Comparison of ENCODE assay signal across 2 cellular contexts in the genomic region with DNA sequence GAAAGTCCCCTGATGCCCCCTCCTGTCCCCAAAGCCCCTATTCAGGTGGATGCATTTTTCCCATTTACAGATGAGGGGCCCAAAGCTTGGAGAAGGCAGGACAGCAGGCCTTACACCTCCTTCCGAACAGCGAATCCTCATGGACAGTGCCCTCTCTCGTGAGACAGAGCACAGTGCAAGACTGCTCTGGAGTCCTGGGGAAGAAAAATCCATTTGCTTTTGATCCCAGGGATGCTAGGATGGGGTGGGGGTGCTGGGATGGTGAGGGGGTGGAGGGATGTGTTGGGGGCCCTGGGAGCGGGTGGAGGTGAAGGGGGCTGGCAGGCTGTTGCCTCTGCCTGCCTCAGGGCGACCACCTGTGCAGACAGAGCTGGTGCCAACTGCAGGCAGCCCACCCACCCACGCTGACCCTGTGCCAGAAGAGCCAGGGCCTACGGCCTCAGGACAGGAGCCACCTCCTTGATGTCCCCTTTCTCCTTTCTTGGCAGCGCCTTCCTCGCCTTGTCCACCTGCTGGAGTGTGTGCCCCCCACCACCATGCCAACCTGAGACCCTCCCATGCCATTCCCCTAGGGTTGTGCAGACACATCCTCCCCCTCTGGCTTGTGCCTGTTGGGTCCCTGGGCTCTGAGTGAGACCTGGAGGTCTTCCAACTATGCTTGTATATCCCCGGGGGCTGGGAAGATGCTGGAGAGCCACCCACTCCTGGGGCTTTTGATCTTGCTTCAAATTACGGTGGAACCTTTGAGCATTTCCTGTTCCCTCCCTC.
TF ChIP-seq lines count a peak whose summit lies in the region.

No MANE protein-coding gene starts in this region.

TF ChIP-seq in SK-N-SH treated with all-trans-retinoic acid at 6 μM for 48 hours, 23 proteins besides CTCF, POLR2A, EP300 and RAD21:
- TF ChIP-seq ZFP3 (CRISPR knock-in tag; IDR thresholded peaks at IDR 0.05) (no peak), BACH2 (CRISPR knock-in tag; IDR thresholded peaks at IDR 0.05; ENCODE audit: borderline replicate concordance) (no peak), ZNF8 (CRISPR knock-in tag; IDR thresholded peaks at IDR 0.05) (no peak), SNAI2 (CRISPR knock-in tag; IDR thresholded peaks at IDR 0.05) (no peak), ZNF565 (CRISPR knock-in tag; conservative IDR thresholded peaks at IDR 0.05; ENCODE audit: low read depth) (no peak), ESRRG (CRISPR knock-in tag; IDR thresholded peaks at IDR 0.05) (no peak)
- TF ChIP-seq, protein P1, sequence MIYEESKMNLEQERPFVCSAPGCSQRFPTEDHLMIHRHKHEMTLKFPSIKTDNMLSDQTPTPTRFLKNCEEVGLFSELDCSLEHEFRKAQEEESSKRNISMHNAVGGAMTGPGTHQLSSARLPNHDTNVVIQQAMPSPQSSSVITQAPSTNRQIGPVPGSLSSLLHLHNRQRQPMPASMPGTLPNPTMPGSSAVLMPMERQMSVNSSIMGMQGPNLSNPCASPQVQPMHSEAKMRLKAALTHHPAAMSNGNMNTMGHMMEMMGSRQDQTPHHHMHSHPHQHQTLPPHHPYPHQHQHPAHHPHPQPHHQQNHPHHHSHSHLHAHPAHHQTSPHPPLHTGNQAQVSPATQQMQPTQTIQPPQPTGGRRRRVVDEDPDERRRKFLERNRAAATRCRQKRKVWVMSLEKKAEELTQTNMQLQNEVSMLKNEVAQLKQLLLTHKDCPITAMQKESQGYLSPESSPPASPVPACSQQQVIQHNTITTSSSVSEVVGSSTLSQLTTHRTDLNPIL (CRISPR knock-in tag; IDR thresholded peaks at IDR 0.05; ENCODE audit: low read depth) = no peak

TF ChIP-seq in SK-N-SH, 30 proteins besides CTCF, POLR2A, EP300 and RAD21:
- TF ChIP-seq ELF1 (IDR thresholded peaks at IDR 0.05) (no peak), YY1 (IDR thresholded peaks at IDR 0.05; ENCODE audit: low read depth) (no peak), POLR2AphosphoS5 (IDR thresholded peaks at IDR 0.05; ENCODE audit: low read depth, low read length) (no peak), EZH2phosphoT487 (IDR thresholded peaks at IDR 0.05; ENCODE audit: borderline replicate concordance, low read depth) (no peak), NFIC (IDR thresholded peaks at IDR 0.05; ENCODE audit: borderline replicate concordance) (no peak), RXRA (IDR thresholded peaks at IDR 0.05; ENCODE audit: borderline replicate concordance, low read depth) (no peak), TAF1 (IDR thresholded peaks at IDR 0.05; ENCODE audit: borderline replicate concordance, low read depth, low read length) (no peak), TCF12 (IDR thresholded peaks at IDR 0.05) (no peak), RFX5 (IDR thresholded peaks at IDR 0.05; ENCODE audit: low read length) (no peak), JUND (IDR thresholded peaks at IDR 0.05) (no peak), TEAD4 (IDR thresholded peaks at IDR 0.05; ENCODE audit: borderline replicate concordance, insufficient read depth) (no peak), CHD2 (IDR thresholded peaks at IDR 0.05; ENCODE audit: low read length, partially characterized antibody) (no peak)
- TF ChIP-seq, protein P2, sequence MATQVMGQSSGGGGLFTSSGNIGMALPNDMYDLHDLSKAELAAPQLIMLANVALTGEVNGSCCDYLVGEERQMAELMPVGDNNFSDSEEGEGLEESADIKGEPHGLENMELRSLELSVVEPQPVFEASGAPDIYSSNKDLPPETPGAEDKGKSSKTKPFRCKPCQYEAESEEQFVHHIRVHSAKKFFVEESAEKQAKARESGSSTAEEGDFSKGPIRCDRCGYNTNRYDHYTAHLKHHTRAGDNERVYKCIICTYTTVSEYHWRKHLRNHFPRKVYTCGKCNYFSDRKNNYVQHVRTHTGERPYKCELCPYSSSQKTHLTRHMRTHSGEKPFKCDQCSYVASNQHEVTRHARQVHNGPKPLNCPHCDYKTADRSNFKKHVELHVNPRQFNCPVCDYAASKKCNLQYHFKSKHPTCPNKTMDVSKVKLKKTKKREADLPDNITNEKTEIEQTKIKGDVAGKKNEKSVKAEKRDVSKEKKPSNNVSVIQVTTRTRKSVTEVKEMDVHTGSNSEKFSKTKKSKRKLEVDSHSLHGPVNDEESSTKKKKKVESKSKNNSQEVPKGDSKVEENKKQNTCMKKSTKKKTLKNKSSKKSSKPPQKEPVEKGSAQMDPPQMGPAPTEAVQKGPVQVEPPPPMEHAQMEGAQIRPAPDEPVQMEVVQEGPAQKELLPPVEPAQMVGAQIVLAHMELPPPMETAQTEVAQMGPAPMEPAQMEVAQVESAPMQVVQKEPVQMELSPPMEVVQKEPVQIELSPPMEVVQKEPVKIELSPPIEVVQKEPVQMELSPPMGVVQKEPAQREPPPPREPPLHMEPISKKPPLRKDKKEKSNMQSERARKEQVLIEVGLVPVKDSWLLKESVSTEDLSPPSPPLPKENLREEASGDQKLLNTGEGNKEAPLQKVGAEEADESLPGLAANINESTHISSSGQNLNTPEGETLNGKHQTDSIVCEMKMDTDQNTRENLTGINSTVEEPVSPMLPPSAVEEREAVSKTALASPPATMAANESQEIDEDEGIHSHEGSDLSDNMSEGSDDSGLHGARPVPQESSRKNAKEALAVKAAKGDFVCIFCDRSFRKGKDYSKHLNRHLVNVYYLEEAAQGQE (IDR thresholded peaks at IDR 0.05; ENCODE audit: low read depth, low read length) = no peak
- TF ChIP-seq, protein P3, sequence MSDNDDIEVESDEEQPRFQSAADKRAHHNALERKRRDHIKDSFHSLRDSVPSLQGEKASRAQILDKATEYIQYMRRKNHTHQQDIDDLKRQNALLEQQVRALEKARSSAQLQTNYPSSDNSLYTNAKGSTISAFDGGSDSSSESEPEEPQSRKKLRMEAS (IDR thresholded peaks at IDR 0.05; ENCODE audit: low read depth) = no peak
- TF ChIP-seq, protein P4, sequence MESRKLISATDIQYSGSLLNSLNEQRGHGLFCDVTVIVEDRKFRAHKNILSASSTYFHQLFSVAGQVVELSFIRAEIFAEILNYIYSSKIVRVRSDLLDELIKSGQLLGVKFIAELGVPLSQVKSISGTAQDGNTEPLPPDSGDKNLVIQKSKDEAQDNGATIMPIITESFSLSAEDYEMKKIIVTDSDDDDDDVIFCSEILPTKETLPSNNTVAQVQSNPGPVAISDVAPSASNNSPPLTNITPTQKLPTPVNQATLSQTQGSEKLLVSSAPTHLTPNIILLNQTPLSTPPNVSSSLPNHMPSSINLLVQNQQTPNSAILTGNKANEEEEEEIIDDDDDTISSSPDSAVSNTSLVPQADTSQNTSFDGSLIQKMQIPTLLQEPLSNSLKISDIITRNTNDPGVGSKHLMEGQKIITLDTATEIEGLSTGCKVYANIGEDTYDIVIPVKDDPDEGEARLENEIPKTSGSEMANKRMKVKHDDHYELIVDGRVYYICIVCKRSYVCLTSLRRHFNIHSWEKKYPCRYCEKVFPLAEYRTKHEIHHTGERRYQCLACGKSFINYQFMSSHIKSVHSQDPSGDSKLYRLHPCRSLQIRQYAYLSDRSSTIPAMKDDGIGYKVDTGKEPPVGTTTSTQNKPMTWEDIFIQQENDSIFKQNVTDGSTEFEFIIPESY (IDR thresholded peaks at IDR 0.05; ENCODE audit: borderline replicate concordance, low read depth) = no peak
- TF ChIP-seq, protein P5, sequence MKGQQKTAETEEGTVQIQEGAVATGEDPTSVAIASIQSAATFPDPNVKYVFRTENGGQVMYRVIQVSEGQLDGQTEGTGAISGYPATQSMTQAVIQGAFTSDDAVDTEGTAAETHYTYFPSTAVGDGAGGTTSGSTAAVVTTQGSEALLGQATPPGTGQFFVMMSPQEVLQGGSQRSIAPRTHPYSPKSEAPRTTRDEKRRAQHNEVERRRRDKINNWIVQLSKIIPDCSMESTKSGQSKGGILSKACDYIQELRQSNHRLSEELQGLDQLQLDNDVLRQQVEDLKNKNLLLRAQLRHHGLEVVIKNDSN (IDR thresholded peaks at IDR 0.05; ENCODE audit: borderline replicate concordance, low read depth) = no peak
- TF ChIP-seq, protein P6, sequence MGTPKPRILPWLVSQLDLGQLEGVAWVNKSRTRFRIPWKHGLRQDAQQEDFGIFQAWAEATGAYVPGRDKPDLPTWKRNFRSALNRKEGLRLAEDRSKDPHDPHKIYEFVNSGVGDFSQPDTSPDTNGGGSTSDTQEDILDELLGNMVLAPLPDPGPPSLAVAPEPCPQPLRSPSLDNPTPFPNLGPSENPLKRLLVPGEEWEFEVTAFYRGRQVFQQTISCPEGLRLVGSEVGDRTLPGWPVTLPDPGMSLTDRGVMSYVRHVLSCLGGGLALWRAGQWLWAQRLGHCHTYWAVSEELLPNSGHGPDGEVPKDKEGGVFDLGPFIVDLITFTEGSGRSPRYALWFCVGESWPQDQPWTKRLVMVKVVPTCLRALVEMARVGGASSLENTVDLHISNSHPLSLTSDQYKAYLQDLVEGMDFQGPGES (IDR thresholded peaks at IDR 0.05; ENCODE audit: low read depth, low read length) = no peak
